In the genomic region with DNA sequence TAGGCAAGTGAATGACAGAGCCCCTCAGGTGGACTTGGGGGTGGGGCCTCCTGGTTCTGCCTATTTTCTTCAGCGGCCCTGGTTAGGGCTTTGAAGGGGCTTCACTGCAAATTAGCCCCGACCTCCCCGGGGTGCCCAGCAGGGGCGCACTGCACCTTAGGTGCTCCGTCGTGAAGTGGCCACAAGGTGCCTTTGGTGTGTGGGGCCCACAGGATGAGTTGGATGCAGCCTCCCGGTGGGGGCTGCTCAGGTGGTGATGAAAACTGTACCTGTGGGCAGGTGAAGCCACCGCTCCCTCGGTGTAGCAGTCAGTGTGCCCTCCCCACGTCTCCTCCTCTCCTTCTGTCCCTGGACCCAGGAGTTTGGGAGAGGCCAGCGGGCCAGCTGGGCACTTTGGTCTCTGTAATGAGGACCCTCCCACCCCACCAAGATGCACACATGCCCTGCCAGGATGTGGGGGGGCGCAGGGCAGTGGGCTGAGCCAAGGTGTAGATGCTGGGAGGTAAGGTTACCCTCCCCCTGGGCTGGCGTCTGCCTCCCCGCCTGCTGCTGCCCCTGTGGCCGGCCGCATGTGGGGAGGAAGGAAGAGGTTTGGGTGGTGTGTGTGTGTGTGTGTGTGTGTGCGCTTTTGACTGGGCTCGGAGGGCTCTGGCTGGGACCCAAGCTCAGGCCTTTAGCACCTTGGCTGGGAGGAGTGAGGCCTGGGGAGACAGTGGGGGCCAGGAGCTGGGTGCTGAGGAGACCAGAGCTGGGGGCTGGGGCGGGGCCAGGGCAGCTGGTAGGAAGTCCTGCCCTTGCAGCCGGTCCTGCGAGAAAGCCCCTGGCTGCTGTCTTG, we compare ENCODE assay signal across 8 cellular contexts. TPM values are rescaled to one million over a fixed set of nuclear protein-coding genes. Genes with fewer than 3 reads are reported as not detected.
DNase-seq lines count a peak whose midpoint lies in the region; ATAC-seq, FAIRE-seq and TF ChIP-seq lines count a peak whose summit lies in the region.

No MANE protein-coding gene starts in this region.

- H3K27me3 ChIP-seq in astrocyte (ENCODE audit: insufficient read depth, low read length), result no peaks in the 10 kb centered on the region

- H4K20me1 ChIP-seq in astrocyte (ENCODE audit: insufficient read depth, low read length), result peaks cover 99% of the 10 kb centered on the region

- no peak overlapping the region for H3K27ac ChIP-seq in astrocyte (ENCODE audit: low read depth, low read length)

- TF ChIP-seq CTCF in Calu3 (IDR thresholded peaks at IDR 0.05; ENCODE audit: unreplicated experiment), result peak; percentile 18
- TF ChIP-seq CTCF in astrocyte (IDR thresholded peaks at IDR 0.05; ENCODE audit: insufficient read depth, low read depth, low read length), result peak; percentile 4
- TF ChIP-seq CTCF in mucosa of descending colon (IDR thresholded peaks at IDR 0.05), result no peak

- H3K27ac Mint-ChIP-seq in Calu3 (ENCODE audit: unreplicated experiment) (no peak overlapping the region), astrocyte (ENCODE audit: unreplicated experiment) (no peak overlapping the region)

- H3K4me3 Mint-ChIP-seq in Calu3 (ENCODE audit: low read depth, unreplicated experiment), result no peak overlapping the region
- no peak overlapping the region for H3K4me3 Mint-ChIP-seq in astrocyte (ENCODE audit: unreplicated experiment)

- H3K4me1 ChIP-seq in astrocyte (ENCODE audit: insufficient read depth, low read length) (peaks cover 41% of the 10 kb centered on the region), mucosa of descending colon (ENCODE audit: low read depth) (peaks cover 80% of the 10 kb centered on the region)

- H3K36me3 ChIP-seq in astrocyte (ENCODE audit: insufficient read depth, low read length) (no peaks in the 10 kb centered on the region), mucosa of descending colon (ENCODE audit: low read depth) (no peaks in the 10 kb centered on the region)

- H3K4me1 Mint-ChIP-seq in Calu3 (ENCODE audit: low read depth, unreplicated experiment), result peaks cover 26% of the 10 kb centered on the region
- peaks cover 7% of the 10 kb centered on the region for H3K4me1 Mint-ChIP-seq in astrocyte (ENCODE audit: low read depth, unreplicated experiment)

- no peak overlapping the region for H2AFZ ChIP-seq in astrocyte (ENCODE audit: low read depth, low read length)

- H3K9me3 ChIP-seq in astrocyte (ENCODE audit: insufficient read depth, low read depth, low read length) (no peaks in the 10 kb centered on the region), mucosa of descending colon (no peaks in the 10 kb centered on the region)

- H3K27me3 Mint-ChIP-seq in Calu3 (ENCODE audit: unreplicated experiment) (no peaks in the 10 kb centered on the region), astrocyte (ENCODE audit: low read depth, unreplicated experiment) (no peaks in the 10 kb centered on the region)

- no peak for FAIRE-seq in astrocyte (lab: Jason Lieb, UNC)

- H3K4me2 ChIP-seq in astrocyte (ENCODE audit: low read length), result no peak overlapping the region

- intact Hi-C loops in Calu3 (cut with micrococcal nuclease; ENCODE audit: unreplicated experiment), result no loop called here
- intact Hi-C loops in mucosa of descending colon (cut with DNase I, micrococcal nuclease), result no loop called here

- H3K79me2 ChIP-seq in astrocyte (ENCODE audit: insufficient read depth, low read length), result peaks cover 96% of the 10 kb centered on the region

- no TSS peak for BruUV-seq in Calu3 (replicated peaks; lab: Mats Ljungman, UMichigan)

- H3K4me3 ChIP-seq in astrocyte (ENCODE audit: insufficient read depth, low read depth, low read length) (no peak overlapping the region), mucosa of descending colon (no peak overlapping the region)

- H3K9ac ChIP-seq in astrocyte (ENCODE audit: low read length), result no peak overlapping the region

- CTCF ChIA-PET in Calu3 (lab: Charles Lee), result no interaction called here

- H3K36me3 Mint-ChIP-seq in Calu3 (ENCODE audit: insufficient read depth, unreplicated experiment) (peaks cover 11% of the 10 kb centered on the region), astrocyte (ENCODE audit: low read depth, unreplicated experiment) (no peaks in the 10 kb centered on the region)

- H3K9me3 Mint-ChIP-seq in Calu3 (ENCODE audit: low read depth, unreplicated experiment) (no peaks in the 10 kb centered on the region), astrocyte (ENCODE audit: unreplicated experiment) (no peaks in the 10 kb centered on the region)

- DNase-seq in Calu3 (no peak), NCI-H69 (lab: John Stamatoyannopoulos, UW) (peak; percentile 58), astrocyte (ENCODE audit: low read depth) (peak; percentile 36), mucosa of descending colon (peak; percentile 68 to 77 (median 72)), NCI-H510A treated with DMSO at 0.1 percent for 48 hours (lab: John Stamatoyannopoulos, UW) (no peak)

- ATAC-seq in mucosa of descending colon, result peak; percentile 23
- no peak for ATAC-seq in GM19463 (IDR thresholded peaks at IDR 0.05; ENCODE audit: unreplicated experiment)
- no peak for ATAC-seq in GM21390 (IDR thresholded peaks at IDR 0.05; ENCODE audit: unreplicated experiment)
- ATAC-seq in HG02981 (IDR thresholded peaks at IDR 0.05; ENCODE audit: unreplicated experiment), result no peak

RNA-seq across cellular contexts. Expression of a gene that starts 55.6 kb away (rescaled TPM):
- 15.0 and 20.4 TPM in 2 replicates for total RNA-seq in Calu3 (2022)
- total RNA-seq in astrocyte, result 33.4 and 33.7 TPM in 2 replicates
- total RNA-seq in mucosa of descending colon, result 100 to 1,000 TPM in 1 of 3 donors, 10 to 100 TPM in 2; 75.2 to 101 (median 85.3) TPM

Comparison
In these comparisons a context has a peak if more than half of its experiments do, and no peak if none do; other contexts are left out.
1. DNase-seq: peak in NCI-H69 (single experiment), astrocyte (single experiment) and mucosa of descending colon (3 of 3); none in Calu3 (single experiment) and NCI-H510A treated with DMSO at 0.1 percent for 48 hours (single experiment).